Comparison of ENCODE assay signal across 14 cellular contexts in genomic region chr3:15708882-15709677, GRCh38.
DNase-seq lines count a peak whose midpoint lies in the region; ATAC-seq and TF ChIP-seq lines count a peak whose summit lies in the region.
"Had no signal": no experiment of that assay in that cellular context is flagged by ENCODE, and none has a peak within 500 bp of the region (broad histone marks: within the 10 kb centered on the region; RNA-seq: fewer than 3 reads in every experiment).

No MANE protein-coding gene starts in this region.

- dilution Hi-C loops in IMR-90 (cut with HindIII; ENCODE audit: low sequenced_read_pairs, unreplicated experiment) = no loop called here

- in situ Hi-C loops in IMR-90 (cut with MboI; ENCODE audit: low sequenced_read_pairs) = no loop called here
- in situ Hi-C loops in astrocyte of the spinal cord (cut with HindIII; ENCODE audit: low sequenced_read_pairs) = no loop called here

- H4K8ac ChIP-seq in IMR-90 (ENCODE audit: low read depth in 2 of 2, low read length in 2 of 2) = no peak overlapping the region

- H4K91ac ChIP-seq in IMR-90 (ENCODE audit: insufficient read depth, low read depth, low read length) = no peak overlapping the region

- ATAC-seq in IMR-90 (ENCODE audit: low read depth) = peak; percentile 55
- ATAC-seq in HG03460 (IDR thresholded peaks at IDR 0.05; ENCODE audit: unreplicated experiment) = no peak
- no peak for ATAC-seq in HG02623 (IDR thresholded peaks at IDR 0.05; ENCODE audit: unreplicated experiment)
- ATAC-seq: mucosa of descending colon had no signal

- peak overlapping the region; percentile 71; the same call in 1 of the 2 replicates for H3K4me2 ChIP-seq in IMR-90 (ENCODE audit: low read depth, low read length)
- H3K4me2 ChIP-seq: BLaER1 had no signal

- peak overlapping the region; percentile 17; the same call in 1 of the 2 replicates for H4K5ac ChIP-seq in IMR-90 (ENCODE audit: low read depth, low read length)

- BruUV-seq in IMR-90 (replicated peaks; lab: Mats Ljungman, UMichigan) = no TSS peak

- peaks cover 5% of the 10 kb centered on the region for H3K4me1 ChIP-seq in IMR-90 (ENCODE audit: control insufficient read depth, insufficient read depth, low read length)
- H3K4me1 ChIP-seq: BLaER1 had no signal

- H3K9me3 ChIP-seq in IMR-90 (ENCODE audit: control insufficient read depth, insufficient read depth, low read length) = no peaks in the 10 kb centered on the region
- H3K9me3 ChIP-seq: BLaER1, mucosa of descending colon had no signal

- CTCF ChIA-PET in IMR-90 (lab: Yijun Ruan, JAX) = no interaction called here

- no peak for TF ChIP-seq RAD21 in IMR-90 (IDR thresholded peaks at IDR 0.05; ENCODE audit: low read length)

- no peak overlapping the region for H3K23ac ChIP-seq in IMR-90 (ENCODE audit: low read depth, low read length)

- H3K4ac ChIP-seq in IMR-90 (ENCODE audit: low read depth, low read length) = no peak overlapping the region

- H2AK5ac ChIP-seq in IMR-90 (ENCODE audit: low read depth, low read length) = no peak overlapping the region

- H3K4me3 ChIP-seq in AG10803 (ENCODE audit: low read length) (no peak overlapping the region), IMR-90 (ENCODE audit: insufficient read depth, low read depth, low read length) (no peak overlapping the region), astrocyte of the spinal cord (ENCODE audit: low read depth, low read length) (no peak overlapping the region)
- H3K4me3 ChIP-seq: BLaER1, mucosa of descending colon had no signal

- H2BK120ac ChIP-seq in IMR-90 (ENCODE audit: low read depth, low read length) = no peak overlapping the region

- DNase-seq in AG10803 (ENCODE audit: low read depth) (peak; percentile 74), IMR-90 (peak; percentile 78), astrocyte of the spinal cord (ENCODE audit: low read depth, low spot score) (peak; percentile 17), iris pigment epithelial cell (ENCODE audit: low read depth) (peak; percentile 89), cardiac septum (ENCODE audit: low spot score) (no peak), NCI-H446 treated with DMSO at 0.1 percent for 48 hours (lab: John Stamatoyannopoulos, UW) (no peak)
- DNase-seq: activated CD4-positive, alpha-beta T cell treated with anti-CD3 and anti-CD28 coated beads for 48 hours; activated effector memory CD4-positive, alpha-beta T cell treated with Interleukin-2 at 50 U/mL for 16 hours; mucosa of descending colon; NCI-H2171; retina had no signal

- H2BK20ac ChIP-seq in IMR-90 (ENCODE audit: low read depth, low read length) = no peak overlapping the region

- no peaks in the 10 kb centered on the region for H3K27me3 ChIP-seq in IMR-90 (ENCODE audit: control insufficient read depth, insufficient read depth, low read length)
- H3K27me3 ChIP-seq: BLaER1 had no signal

- H2BK5ac ChIP-seq in IMR-90 (ENCODE audit: low read depth, low read length, poor library complexity, severe bottlenecking) = peak overlapping the region; percentile 69

- H3K14ac ChIP-seq in IMR-90 (replicated peaks; ENCODE audit: low read depth, low read length) = no peak overlapping the region

- H2BK15ac ChIP-seq in IMR-90 (ENCODE audit: low read depth, low read length) = no peak overlapping the region

- TF ChIP-seq CTCF in AG10803 (conservative IDR thresholded peaks at IDR 0.05; ENCODE audit: low read length) = no peak
- no peak for TF ChIP-seq CTCF in IMR-90 (conservative IDR thresholded peaks at IDR 0.05; ENCODE audit: low read depth, low read length)
- TF ChIP-seq CTCF in astrocyte of the spinal cord (IDR thresholded peaks at IDR 0.05; ENCODE audit: low read depth, low read length) = no peak

- peaks cover 14 to 26% of the 10 kb centered on the region in 2 experiments for H3K79me1 ChIP-seq in IMR-90 (ENCODE audit: low read depth in 1 of 2, low read length in 2 of 2)

- no peak overlapping the region; the same call in 1 of the 2 replicates for H3K9ac ChIP-seq in IMR-90 (ENCODE audit: low read depth, low read length)
- H3K9ac ChIP-seq: BLaER1 had no signal

- H3K18ac ChIP-seq in IMR-90 (ENCODE audit: low read depth, low read length) = peak overlapping the region; percentile 34; the same call in 1 of the 2 replicates

- intact Hi-C loops in IMR-90 (cut with micrococcal nuclease) = no loop called here
- intact Hi-C loops in cardiac septum (cut with DNase I) = no loop called here

- H4K20me1 ChIP-seq in IMR-90 (ENCODE audit: insufficient read depth, low read length) = no peaks in the 10 kb centered on the region
- H4K20me1 ChIP-seq: BLaER1 had no signal

- no peak overlapping the region for H2AFZ ChIP-seq in IMR-90 (replicated peaks; ENCODE audit: low read length, poor library complexity)

- WGBS in IMR-90 (ENCODE audit: extremely low coverage in 2 of 2, insufficient read length in 1 of 2), 2 experiments = 100% methylated on average over 1 of the region's 1 CpG; no CpG with 5 or more reads in 1 of the 2 experiments

- no peak for TF ChIP-seq POLR2A in IMR-90 (IDR thresholded peaks at IDR 0.05; ENCODE audit: low read depth, low read length)

- peaks cover 5% of the 10 kb centered on the region; the same call in 1 of the 2 replicates for H3K9me1 ChIP-seq in IMR-90 (ENCODE audit: insufficient read depth, low read length)

- H2AK9ac ChIP-seq in IMR-90 (replicated peaks; ENCODE audit: low read depth, low read length, poor library complexity) = no peak overlapping the region

- H3K36me3 ChIP-seq in IMR-90 (ENCODE audit: control insufficient read depth, insufficient read depth, low read length) = peaks cover 34% of the 10 kb centered on the region

- POLR2A ChIA-PET in IMR-90 (lab: Charles Lee; ENCODE audit: unreplicated experiment) = no interaction called here

- no peak overlapping the region for H3K56ac ChIP-seq in IMR-90 (ENCODE audit: extremely low read depth, insufficient read depth, low read length)

- no peak overlapping the region; the same call in 1 of the 2 replicates for H3K27ac ChIP-seq in IMR-90 (ENCODE audit: insufficient read depth, low read length)
- H3K27ac ChIP-seq: BLaER1 had no signal

TF ChIP-seq in IMR-90, 13 proteins besides CTCF, POLR2A, EP300 and RAD21:
- TF ChIP-seq MXI1 (IDR thresholded peaks at IDR 0.05; ENCODE audit: borderline replicate concordance, low read depth, low read length) (no peak), RFX5 (IDR thresholded peaks at IDR 0.05; ENCODE audit: low read depth, low read length) (no peak), CEBPB (IDR thresholded peaks at IDR 0.05; ENCODE audit: low read depth, low read length) (peak; percentile 90), MAZ (IDR thresholded peaks at IDR 0.05; ENCODE audit: borderline replicate concordance, low read depth, low read length) (no peak)

Comparison
In these comparisons a context has a peak if more than half of its experiments do, and no peak if none do; other contexts are left out.
1. DNase-seq: peak in AG10803 (single experiment), IMR-90 (single experiment), astrocyte of the spinal cord (single experiment) and iris pigment epithelial cell (single experiment); none in cardiac septum (single experiment) and NCI-H446 treated with DMSO at 0.1 percent for 48 hours (single experiment).